ENCODE assay signal across 16 cellular contexts in the genomic region with DNA sequence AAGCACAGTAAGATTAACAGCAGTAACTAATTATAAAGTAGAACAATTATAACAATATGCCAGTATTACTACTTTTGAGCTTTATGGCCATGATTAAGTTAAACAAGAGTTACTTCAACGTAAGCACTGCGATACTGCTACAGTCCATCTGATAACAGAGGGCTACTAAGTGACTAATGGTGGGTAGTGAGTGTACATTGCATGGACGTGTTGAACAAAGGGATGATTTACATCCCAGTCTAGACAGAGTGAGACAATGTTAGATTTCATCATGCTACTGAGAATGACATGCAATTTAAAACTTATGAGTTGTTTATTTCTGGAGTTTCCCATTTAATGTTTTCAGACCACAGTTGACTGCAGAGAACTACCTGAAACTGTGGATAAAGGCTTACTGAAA. TPM values are rescaled to one million over a fixed set of nuclear protein-coding genes. Genes with fewer than 3 reads are reported as not detected.
DNase-seq lines count a peak whose midpoint lies in the region; ATAC-seq and TF ChIP-seq lines count a peak whose summit lies in the region.
"Had no signal": no experiment of that assay in that cellular context is flagged by ENCODE, and none has a peak within 500 bp of the region (broad histone marks: within the 10 kb centered on the region; RNA-seq: fewer than 3 reads in every experiment).

No MANE protein-coding gene starts in this region.

- no peaks in the 10 kb centered on the region for H3K27me3 Mint-ChIP-seq in activated naive CD4-positive, alpha-beta T cell treated with anti-CD3 and anti-CD28 coated beads, Interleukin-2, amount 10 ng/mL, durations not matched to agents 7 days and 5 days
- H3K27me3 Mint-ChIP-seq: activated CD8-positive, alpha-beta T cell treated with anti-CD3 and anti-CD28 coated beads for 36 hours had no signal

- TF ChIP-seq POLR2A in lower leg skin (IDR thresholded peaks at IDR 0.05) = no peak

- WGBS in lower leg skin, 2 donors = 68 to 77% methylated on average over 3 of the region's 3 CpGs

- H3K4me1 Mint-ChIP-seq in activated naive CD4-positive, alpha-beta T cell treated with anti-CD3 and anti-CD28 coated beads, Interleukin-2, amount 10 ng/mL, durations not matched to agents 7 days and 5 days = no peaks in the 10 kb centered on the region

- H3K9me3 Mint-ChIP-seq in activated naive CD4-positive, alpha-beta T cell treated with anti-CD3 and anti-CD28 coated beads, Interleukin-2, amount 10 ng/mL, durations not matched to agents 7 days and 5 days = no peaks in the 10 kb centered on the region
- H3K9me3 Mint-ChIP-seq: activated CD8-positive, alpha-beta T cell treated with anti-CD3 and anti-CD28 coated beads for 36 hours; H9; T-helper 2 cell treated with Interferon-gamma antibody and Interleukin-4, amounts not matched to agents 5 μg/mL and 100 μg/mL, for 36 hours had no signal

- in situ Hi-C loops in SK-MEL-5 (cut with HindIII; ENCODE audit: low pct_unique_long_range_greater_than_20kb, low sequenced_read_pairs) = no loop called here

- H3K4me3 ChIP-seq in fibroblast of villous mesenchyme (ENCODE audit: low read depth, low read length) = no peak overlapping the region
- H3K4me3 ChIP-seq in lower leg skin (ENCODE audit: low read depth, poor library complexity, severe bottlenecking) = no peak overlapping the region
- H3K4me3 ChIP-seq: left ventricle myocardium inferior, transverse colon had no signal

- no peak for ATAC-seq in HG03378 (IDR thresholded peaks at IDR 0.05; ENCODE audit: unreplicated experiment)
- ATAC-seq: activated CD8-positive, alpha-beta T cell treated with anti-CD3 and anti-CD28 coated beads for 36 hours had no signal

- CTCF ChIA-PET in activated naive CD4-positive, alpha-beta T cell treated with anti-CD3 and anti-CD28 coated beads, Interleukin-2, amount 10 ng/mL, durations not matched to agents 7 days and 5 days (lab: Charles Lee) = no interaction called here

- intact Hi-C loops in lower leg skin (cut with DNase I; ENCODE audit: low total_unique reads) = no loop called here

- H3K27ac Mint-ChIP-seq in activated naive CD4-positive, alpha-beta T cell treated with anti-CD3 and anti-CD28 coated beads, Interleukin-2, amount 10 ng/mL, durations not matched to agents 7 days and 5 days = no peak overlapping the region
- H3K27ac Mint-ChIP-seq: activated CD8-positive, alpha-beta T cell treated with anti-CD3 and anti-CD28 coated beads for 36 hours; H9; T-helper 2 cell treated with Interferon-gamma antibody and Interleukin-4, amounts not matched to agents 5 μg/mL and 100 μg/mL, for 36 hours had no signal

- H3K4me3 Mint-ChIP-seq in activated naive CD4-positive, alpha-beta T cell treated with anti-CD3 and anti-CD28 coated beads, Interleukin-2, amount 10 ng/mL, durations not matched to agents 7 days and 5 days = no peak overlapping the region
- H3K4me3 Mint-ChIP-seq: activated CD8-positive, alpha-beta T cell treated with anti-CD3 and anti-CD28 coated beads for 36 hours; H9; T-helper 2 cell treated with Interferon-gamma antibody and Interleukin-4, amounts not matched to agents 5 μg/mL and 100 μg/mL, for 36 hours had no signal

- TF ChIP-seq CTCF in fibroblast of villous mesenchyme (IDR thresholded peaks at IDR 0.05; ENCODE audit: insufficient read depth, low read depth, low read length) (no peak), lower leg skin (IDR thresholded peaks at IDR 0.05) (peak in 1 of 3 donors; percentile 37)

- DNase-seq in NOMO-1 treated with DMSO at 0.1 percent for 48 hours (lab: John Stamatoyannopoulos, UW; ENCODE audit: unreplicated experiment) = peak; percentile 64
- no peak for DNase-seq in NOMO-1 treated with dmso at 0.1 percent for 144 hours (lab: John Stamatoyannopoulos, UW; ENCODE audit: unreplicated experiment)
- peak; percentile 61 for DNase-seq in SK-MEL-5 (ENCODE audit: low read depth, low spot score)
- DNase-seq in fibroblast of villous mesenchyme (ENCODE audit: low read depth) = peak; percentile 92
- DNase-seq in stromal cell of bone marrow (ENCODE audit: low read depth) = peak; percentile 31
- DNase-seq in lower leg skin (ENCODE audit: low spot score in 2 of 2) = no peak
- no peak for DNase-seq in activated naive CD4-positive, alpha-beta T cell treated with anti-CD3 and anti-CD28 coated beads, Interleukin-2, amount 10 ng/mL, durations not matched to agents 7 days and 5 days
- DNase-seq: activated CD8-positive, alpha-beta T cell treated with anti-CD3 and anti-CD28 coated beads for 36 hours; DMS153; H9; left ventricle myocardium inferior; NCI-H1930; stimulated activated CD4-positive, alpha-beta T cell treated with anti-CD3 and anti-CD28 coated beads, Interleukin-12 subunit alpha, Interleukin-12 subunit beta, amount 100 ng/mL, for 4 hours; transverse colon had no signal

- H3K36me3 Mint-ChIP-seq in activated naive CD4-positive, alpha-beta T cell treated with anti-CD3 and anti-CD28 coated beads, Interleukin-2, amount 10 ng/mL, durations not matched to agents 7 days and 5 days = no peaks in the 10 kb centered on the region

RNA-seq across cellular contexts. Expression of a gene that starts 45.6 kb away (rescaled TPM):
- 56.6 and 62.3 TPM in 2 replicates for total RNA-seq in SK-MEL-5 (2014; rRNA removed; shearing (Covaris generic))
- polyA plus RNA-seq in SK-MEL-5 (2015; cell fraction: cytosol; rRNA removed) = 32.4 and 38.9 TPM in 2 replicates
- polyA plus RNA-seq in SK-MEL-5 (2015; cell fraction: nucleus; rRNA removed) = 18.4 and 42.3 TPM in 2 replicates
- total RNA-seq in fibroblast of villous mesenchyme (131 TPM in 2 replicates), lower leg skin (10 to 100 TPM; 10.1 to 12.8 (median 11.2) TPM)

Comparison
In these comparisons a context has a peak if more than half of its experiments do, and no peak if none do; other contexts are left out.
1. DNase-seq: peak in NOMO-1 treated with DMSO at 0.1 percent for 48 hours (single experiment), SK-MEL-5 (single experiment), fibroblast of villous mesenchyme (single experiment) and stromal cell of bone marrow (single experiment); none in NOMO-1 treated with dmso at 0.1 percent for 144 hours (single experiment), lower leg skin (0 of 2) and activated naive CD4-positive, alpha-beta T cell treated with anti-CD3 and anti-CD28 coated beads, Interleukin-2, amount 10 ng/mL, durations not matched to agents 7 days and 5 days (single experiment).